Comparison of ENCODE assay signal across 11 cellular contexts in the genomic region with DNA sequence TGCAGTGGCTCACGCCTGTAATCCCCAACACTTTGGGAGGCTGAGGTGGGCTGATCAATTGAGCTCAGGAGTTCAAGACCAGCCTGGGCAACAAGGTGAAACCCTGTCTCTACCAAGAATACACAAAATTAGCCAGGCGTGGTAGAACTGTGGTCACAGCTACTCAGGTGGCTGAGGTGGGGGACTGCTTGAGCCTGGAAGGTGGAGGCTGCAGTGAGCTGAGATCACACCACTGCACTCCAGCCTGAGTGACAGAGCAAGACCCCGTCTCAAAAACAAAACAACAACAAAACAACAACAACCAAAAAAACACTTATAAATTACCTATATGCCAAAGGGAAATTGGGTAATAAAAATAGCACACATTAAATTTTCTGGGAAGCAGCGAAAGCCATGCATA.
DNase-seq lines count a peak whose midpoint lies in the region; ATAC-seq lines count a peak whose summit lies in the region.
"Had no signal": no experiment of that assay in that cellular context is flagged by ENCODE, and none has a peak within 500 bp of the region (broad histone marks: within the 10 kb centered on the region; RNA-seq: fewer than 3 reads in every experiment).

No MANE protein-coding gene starts in this region.

- DNase-seq in activated CD4-positive, alpha-beta T cell treated with anti-CD3 and anti-CD28 coated beads, Interleukin-2, amount 10 ng/mL, durations not matched to agents 7 days and 5 days, result no peak
- DNase-seq in activated CD4-positive, alpha-beta T cell treated with anti-CD3 and anti-CD28 coated beads, Interleukin-2, amount 50 U/mL, for 4 hours, result no peak
- DNase-seq in caudate nucleus (lab: John Stamatoyannopoulos, UW) (no peak), iPS-NIHi7 (ENCODE audit: extremely low spot score) (no peak)
- DNase-seq: WERI-Rb-1 had no signal

- no peak overlapping the region for H3K27ac ChIP-seq in caudate nucleus (ENCODE audit: low read depth, low read length)
- H3K27ac ChIP-seq: A549, KMS-11, WERI-Rb-1 had no signal

- H3K4me1 Mint-ChIP-seq in activated CD4-positive, alpha-beta T cell treated with anti-CD3 and anti-CD28 coated beads, Interleukin-2, amount 10 ng/mL, durations not matched to agents 7 days and 5 days, result peaks cover 91% of the 10 kb centered on the region
- H3K4me1 Mint-ChIP-seq in activated T-helper 17 cell treated with anti-CD3 and anti-CD28 coated beads, Interleukin-2, amount 50 U/mL, for 72 hours, result peaks cover 50% of the 10 kb centered on the region
- H3K4me1 Mint-ChIP-seq in stimulated activated memory B cell treated with anti-CD40 and anti-IgM and Interleukin-4, amounts not matched to agents 10 μg/mL and 1 μg/mL and 100 μg/mL, for 72 hours, result peaks cover 58% of the 10 kb centered on the region

- H3K36me3 Mint-ChIP-seq in activated CD4-positive, alpha-beta T cell treated with anti-CD3 and anti-CD28 coated beads, Interleukin-2, amount 10 ng/mL, durations not matched to agents 7 days and 5 days (ENCODE audit: low read depth), result peaks cover 50% of the 10 kb centered on the region
- H3K36me3 Mint-ChIP-seq in activated T-helper 17 cell treated with anti-CD3 and anti-CD28 coated beads, Interleukin-2, amount 50 U/mL, for 72 hours (ENCODE audit: low read depth), result peaks cover 5% of the 10 kb centered on the region
- H3K36me3 Mint-ChIP-seq in stimulated activated memory B cell treated with anti-CD40 and anti-IgM and Interleukin-4, amounts not matched to agents 10 μg/mL and 1 μg/mL and 100 μg/mL, for 72 hours, result peaks cover 19% of the 10 kb centered on the region

- no peaks in the 10 kb centered on the region for H3K27me3 Mint-ChIP-seq in activated CD4-positive, alpha-beta T cell treated with anti-CD3 and anti-CD28 coated beads, Interleukin-2, amount 10 ng/mL, durations not matched to agents 7 days and 5 days
- H3K27me3 Mint-ChIP-seq in activated T-helper 17 cell treated with anti-CD3 and anti-CD28 coated beads, Interleukin-2, amount 50 U/mL, for 72 hours, result no peaks in the 10 kb centered on the region
- peaks cover 40% of the 10 kb centered on the region for H3K27me3 Mint-ChIP-seq in stimulated activated memory B cell treated with anti-CD40 and anti-IgM and Interleukin-4, amounts not matched to agents 10 μg/mL and 1 μg/mL and 100 μg/mL, for 72 hours

- POLR2A ChIA-PET in activated CD4-positive, alpha-beta T cell treated with anti-CD3 and anti-CD28 coated beads, Interleukin-2, amount 10 ng/mL, durations not matched to agents 7 days and 5 days (lab: Charles Lee), result no interaction called here

- ATAC-seq in HG02938 (IDR thresholded peaks at IDR 0.05; ENCODE audit: unreplicated experiment), result peak; percentile 52
- ATAC-seq in activated T-helper 17 cell treated with anti-CD3 and anti-CD28 coated beads, Interleukin-2, amount 50 U/mL, for 72 hours (replicated peaks), result peak; percentile 38
- ATAC-seq in stimulated activated memory B cell treated with anti-CD40 and anti-IgM and Interleukin-4, amounts not matched to agents 10 μg/mL and 1 μg/mL and 100 μg/mL, for 72 hours, result peak; percentile 59
- no peak for ATAC-seq in GM19397 (IDR thresholded peaks at IDR 0.05; ENCODE audit: unreplicated experiment)
- ATAC-seq: A549 had no signal

- H3K27ac Mint-ChIP-seq in activated CD4-positive, alpha-beta T cell treated with anti-CD3 and anti-CD28 coated beads, Interleukin-2, amount 10 ng/mL, durations not matched to agents 7 days and 5 days, result peak overlapping the region; percentile 92
- H3K27ac Mint-ChIP-seq in activated T-helper 17 cell treated with anti-CD3 and anti-CD28 coated beads, Interleukin-2, amount 50 U/mL, for 72 hours, result peak overlapping the region; percentile 77
- peak overlapping the region; percentile 1 for H3K27ac Mint-ChIP-seq in stimulated activated memory B cell treated with anti-CD40 and anti-IgM and Interleukin-4, amounts not matched to agents 10 μg/mL and 1 μg/mL and 100 μg/mL, for 72 hours

- CTCF ChIA-PET in activated CD4-positive, alpha-beta T cell treated with anti-CD3 and anti-CD28 coated beads, Interleukin-2, amount 10 ng/mL, durations not matched to agents 7 days and 5 days (lab: Charles Lee), result interaction anchor here (0.7 to 1.3 kb wide), 2 partner anchors 16 to 42 kb away, joined by 3 read pairs; no protein-coding TSS in a partner anchor

- peak overlapping the region; percentile 68 for H3K4me3 Mint-ChIP-seq in activated CD4-positive, alpha-beta T cell treated with anti-CD3 and anti-CD28 coated beads, Interleukin-2, amount 10 ng/mL, durations not matched to agents 7 days and 5 days
- H3K4me3 Mint-ChIP-seq in activated T-helper 17 cell treated with anti-CD3 and anti-CD28 coated beads, Interleukin-2, amount 50 U/mL, for 72 hours, result peak overlapping the region; percentile 72
- peak overlapping the region; percentile 17 for H3K4me3 Mint-ChIP-seq in stimulated activated memory B cell treated with anti-CD40 and anti-IgM and Interleukin-4, amounts not matched to agents 10 μg/mL and 1 μg/mL and 100 μg/mL, for 72 hours

- H3K9me3 Mint-ChIP-seq in activated CD4-positive, alpha-beta T cell treated with anti-CD3 and anti-CD28 coated beads, Interleukin-2, amount 10 ng/mL, durations not matched to agents 7 days and 5 days, result peaks cover 14% of the 10 kb centered on the region
- H3K9me3 Mint-ChIP-seq in activated T-helper 17 cell treated with anti-CD3 and anti-CD28 coated beads, Interleukin-2, amount 50 U/mL, for 72 hours, result peaks cover 4% of the 10 kb centered on the region
- H3K9me3 Mint-ChIP-seq in stimulated activated memory B cell treated with anti-CD40 and anti-IgM and Interleukin-4, amounts not matched to agents 10 μg/mL and 1 μg/mL and 100 μg/mL, for 72 hours, result peaks cover 13% of the 10 kb centered on the region

Comparison
In these comparisons a context has a peak if more than half of its experiments do, and no peak if none do; other contexts are left out.
1. H3K27ac Mint-ChIP-seq: peak in every context shown above with its lines; median percentile 92 in activated CD4-positive, alpha-beta T cell treated with anti-CD3 and anti-CD28 coated beads, Interleukin-2, amount 10 ng/mL, durations not matched to agents 7 days and 5 days; 77 in activated T-helper 17 cell treated with anti-CD3 and anti-CD28 coated beads, Interleukin-2, amount 50 U/mL, for 72 hours; 1 in stimulated activated memory B cell treated with anti-CD40 and anti-IgM and Interleukin-4, amounts not matched to agents 10 μg/mL and 1 μg/mL and 100 μg/mL, for 72 hours.
2. H3K4me3 Mint-ChIP-seq: peak in every context shown above with its lines; median percentile 72 in activated T-helper 17 cell treated with anti-CD3 and anti-CD28 coated beads, Interleukin-2, amount 50 U/mL, for 72 hours; 68 in activated CD4-positive, alpha-beta T cell treated with anti-CD3 and anti-CD28 coated beads, Interleukin-2, amount 10 ng/mL, durations not matched to agents 7 days and 5 days; 17 in stimulated activated memory B cell treated with anti-CD40 and anti-IgM and Interleukin-4, amounts not matched to agents 10 μg/mL and 1 μg/mL and 100 μg/mL, for 72 hours.